1 cellular context compared by ENCODE assay signal in the genomic region with DNA sequence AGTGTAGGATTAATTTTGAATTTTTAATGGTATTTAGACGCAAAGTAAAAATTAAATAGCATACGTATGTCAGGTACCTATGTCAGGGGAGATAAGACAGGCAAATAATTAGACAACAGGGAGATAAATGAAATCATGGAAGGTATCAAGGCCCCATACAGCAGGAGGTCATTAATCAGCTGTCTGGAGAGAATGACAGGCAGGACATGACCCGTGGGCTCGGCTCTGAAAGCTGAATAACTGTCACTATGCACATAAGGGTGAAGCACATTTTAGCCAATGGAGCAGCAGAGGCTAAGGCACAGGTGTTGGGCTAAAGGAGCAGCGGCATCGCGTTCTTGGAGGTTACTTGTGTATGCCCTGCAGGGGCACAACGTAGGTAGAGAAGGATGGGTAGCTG.
TF ChIP-seq lines count a peak whose summit lies in the region.

No MANE protein-coding gene starts in this region.

TF ChIP-seq in K562, 482 proteins besides CTCF, POLR2A, EP300 and RAD21:
- TF ChIP-seq U2AF2 (optimal IDR thresholded peaks at IDR 0.05; ENCODE audit: low read depth, low read length): no peak
- no peak for TF ChIP-seq NFRKB (IDR thresholded peaks at IDR 0.05; ENCODE audit: low read depth)
- no peak for TF ChIP-seq HIVEP1 (CRISPR knock-in tag; IDR thresholded peaks at IDR 0.05)
- TF ChIP-seq ZNF583 (CRISPR knock-in tag; IDR thresholded peaks at IDR 0.05): no peak
- TF ChIP-seq ZNF449 (CRISPR knock-in tag; IDR thresholded peaks at IDR 0.05): no peak
- no peak for TF ChIP-seq PCBP2 (IDR thresholded peaks at IDR 0.05; ENCODE audit: low read depth, low read length, poor library complexity, severe bottlenecking)
- TF ChIP-seq PKNOX1 (IDR thresholded peaks at IDR 0.05): peak; percentile 91
- 0 out of 2 replicates have a peak, but pooled peaks have one; percentile 28 for TF ChIP-seq PBX2 (CRISPR knock-in tag; IDR thresholded peaks at IDR 0.05; ENCODE audit: low read depth)
- peak; percentile 86 for TF ChIP-seq PBX2 (tag; conservative IDR thresholded peaks at IDR 0.05; ENCODE audit: low read depth)
- TF ChIP-seq DDX20 (tag; IDR thresholded peaks at IDR 0.05; ENCODE audit: low read depth): no peak
- TF ChIP-seq MEIS2 (IDR thresholded peaks at IDR 0.05; ENCODE audit: partially characterized antibody): peak; percentile 93
- TF ChIP-seq CBX8 (IDR thresholded peaks at IDR 0.05; ENCODE audit: borderline replicate concordance, extremely low read depth, low read depth, low read length, poor library complexity, severe bottlenecking): no peak
